8 cellular contexts compared by ENCODE assay signal in the genomic region with DNA sequence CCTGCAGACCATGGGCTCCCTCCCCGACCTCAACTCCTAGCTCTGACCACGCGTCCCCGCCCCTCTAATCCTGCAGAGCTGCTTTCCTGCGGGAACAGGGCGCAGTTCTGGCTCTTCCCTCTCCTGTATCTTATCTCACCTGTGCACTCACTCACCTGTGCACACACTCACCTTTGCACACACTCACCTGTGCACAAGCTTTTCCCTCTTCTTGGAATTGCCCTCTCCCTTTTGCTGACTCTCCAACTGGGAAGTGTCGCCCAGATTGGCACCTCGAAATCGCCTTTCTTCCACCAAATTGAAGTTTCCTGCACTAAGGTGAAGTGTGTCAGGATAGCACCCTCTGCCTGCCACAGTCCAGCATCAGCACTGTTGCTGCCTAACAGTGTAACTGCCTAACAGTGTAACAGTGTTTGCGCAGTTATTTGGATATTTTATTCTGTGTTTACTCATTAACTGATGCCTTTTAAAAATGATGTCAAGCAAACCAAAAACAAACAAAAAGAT. TPM values are rescaled to one million over a fixed set of nuclear protein-coding genes. Genes with fewer than 3 reads are reported as not detected.
DNase-seq lines count a peak whose midpoint lies in the region; ATAC-seq and TF ChIP-seq lines count a peak whose summit lies in the region.
"Had no signal": no experiment of that assay in that cellular context is flagged by ENCODE, and none has a peak within 500 bp of the region (broad histone marks: within the 10 kb centered on the region; RNA-seq: fewer than 3 reads in every experiment).

No MANE protein-coding gene starts in this region.

- peak overlapping the region; percentile 46 for H3K27ac ChIP-seq in stomach smooth muscle (ENCODE audit: low read length)

- peak overlapping the region; percentile 82; the same call in 1 of the 2 replicates for H3K4me3 ChIP-seq in GM08714 (ENCODE audit: low read length)
- peak overlapping the region; percentile 68 for H3K4me3 ChIP-seq in Jurkat, Clone E6-1 (ENCODE audit: low read length)
- H3K4me3 ChIP-seq in lower leg skin (ENCODE audit: low read depth, poor library complexity, severe bottlenecking): peak overlapping the region; percentile 74
- H3K4me3 ChIP-seq in stomach smooth muscle (ENCODE audit: low read length in 2 of 2): peak overlapping the region; percentile 66 to 84

- no peaks in the 10 kb centered on the region for H3K36me3 ChIP-seq in stomach smooth muscle (ENCODE audit: control insufficient read depth in 2 of 2, insufficient read depth in 2 of 2, low read length in 2 of 2)

- DNase-seq in Jurkat, Clone E6-1 (ENCODE audit: low read depth, low spot score): peak; percentile 60
- peak; percentile 20 for DNase-seq in SKM-1 (lab: John Stamatoyannopoulos, UW; ENCODE audit: unreplicated experiment)
- peak; percentile 28 for DNase-seq in cerebellum (ENCODE audit: low spot score)
- DNase-seq in lower leg skin (ENCODE audit: low spot score in 2 of 2): no peak

- intact Hi-C loops in lower leg skin (cut with DNase I; ENCODE audit: low total_unique reads): no loop called here

- H3K9ac ChIP-seq in stomach smooth muscle (ENCODE audit: low read length in 2 of 2): peak overlapping the region; percentile 64 to 70

- peak; percentile 50 for ATAC-seq in GM21529 (IDR thresholded peaks at IDR 0.05; ENCODE audit: unreplicated experiment)

- H3K27me3 ChIP-seq in stomach smooth muscle (ENCODE audit: control insufficient read depth in 1 of 2, insufficient read depth in 2 of 2, low read length in 2 of 2): no peaks in the 10 kb centered on the region

- no peak for TF ChIP-seq CTCF in lower leg skin (IDR thresholded peaks at IDR 0.05)

- 4 to 6% methylated on average over 10 of the region's 10 CpGs for WGBS in lower leg skin, 2 donors

- no peaks in the 10 kb centered on the region for H3K9me3 ChIP-seq in stomach smooth muscle (ENCODE audit: control insufficient read depth in 2 of 2, low read length in 2 of 2)

- no peak for TF ChIP-seq POLR2A in lower leg skin (IDR thresholded peaks at IDR 0.05)

- peaks cover 23% of the 10 kb centered on the region for H3K4me1 ChIP-seq in stomach smooth muscle (ENCODE audit: control insufficient read depth, insufficient read depth, low read length)

RNA-seq across cellular contexts. Expression of a gene that starts 0.6 kb away (rescaled TPM):
- polyA plus RNA-seq in Jurkat, Clone E6-1 (2012; ENCODE audit: insufficient read depth, insufficient read length): 19.8 TPM
- total RNA-seq in cerebellum (7.0 TPM), lower leg skin (1 to 10 TPM in 3 of 4 donors, under 1 TPM in 1; 0.30 to 3.7 (median 2.3) TPM)

RNA-seq across cellular contexts. Expression of a gene that starts 11.3 kb away (rescaled TPM):
- 5.7 TPM for polyA plus RNA-seq in Jurkat, Clone E6-1 (2012; ENCODE audit: insufficient read depth, insufficient read length)
- total RNA-seq in cerebellum (1.5 TPM), lower leg skin (1 to 10 TPM in 1 of 4 donors, under 1 TPM in 2, not detected in 1; 0.08 to 1.5 (median 0.45) TPM)
- total RNA-seq: myocyte had no signal

RNA-seq across cellular contexts. Expression of a gene that starts 50.9 kb away (rescaled TPM):
- 16.8 TPM for polyA plus RNA-seq in Jurkat, Clone E6-1 (2012; ENCODE audit: insufficient read depth, insufficient read length)
- total RNA-seq in cerebellum (53.9 TPM), lower leg skin (10 to 100 TPM in 1 of 4 donors, 1 to 10 TPM in 3; 5.2 to 10.9 (median 7.6) TPM)

Comparison
In these comparisons a context has a peak if more than half of its experiments do, and no peak if none do; other contexts are left out.
1. DNase-seq: peak in Jurkat, Clone E6-1 (single experiment), SKM-1 (single experiment) and cerebellum (single experiment); none in lower leg skin (0 of 2).
2. Peak in every context shown above with its lines, with median percentiles within 50 percentile points of each other: H3K4me3 ChIP-seq.